ENCODE assay signal across 12 cellular contexts in the genomic region with DNA sequence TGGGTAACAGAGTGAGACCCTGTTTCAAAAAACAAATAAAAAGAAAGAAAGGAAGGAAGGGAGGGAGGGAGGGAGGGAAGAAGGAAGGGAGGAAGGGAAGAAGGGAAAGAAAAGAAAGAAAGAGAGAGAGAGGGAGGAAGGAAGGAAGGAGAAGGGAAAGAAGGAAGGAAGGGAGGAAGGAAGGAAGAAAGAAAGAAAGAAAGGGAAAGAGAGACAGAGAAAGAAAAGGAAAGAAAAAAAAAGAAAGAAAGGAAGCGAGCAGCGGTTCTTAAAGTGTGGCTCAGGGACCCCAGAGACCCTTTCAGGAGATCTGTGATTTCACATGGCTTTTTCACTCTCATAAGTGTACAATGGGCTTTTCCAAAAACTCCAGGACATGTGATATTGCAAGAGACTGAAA. TPM values are rescaled to one million over a fixed set of nuclear protein-coding genes. Genes with fewer than 3 reads are reported as not detected.
"Had no signal": no experiment of that assay in that cellular context is flagged by ENCODE, and none has a peak within 500 bp of the region (broad histone marks: within the 10 kb centered on the region; RNA-seq: fewer than 3 reads in every experiment).

No MANE protein-coding gene starts in this region.

- H3K27ac ChIP-seq: GM23248 had no signal

- FAIRE-seq: H1, H54 had no signal

- H3K9me3 ChIP-seq: HAP-1 had no signal

- H3K4me1 ChIP-seq: HAP-1 had no signal

- H3K4me3 ChIP-seq: GM23248, GM23338, HAP-1 had no signal

- H3K9ac ChIP-seq: GM23248 had no signal

- H3K4me2 ChIP-seq: GM23338 had no signal

- ATAC-seq: GM23338, HCT116 had no signal

- H2AFZ ChIP-seq: GM23248, GM23338 had no signal

- DNase-seq: GM23248, GOT3, H7, H9, HCEC 1CT, HFFc6 had no signal

RNA-seq across cellular contexts. Expression of gene SRRM5, which starts 37.6 kb away (rescaled TPM):
- total RNA-seq: GM23248, GM23338, H4 had no signal
- polyA plus RNA-seq: GM23248 had no signal
